In genomic region chr20:64216036-64216435, GRCh38 we compare ENCODE assay signal across 33 cellular contexts. TPM values are rescaled to one million over a fixed set of nuclear protein-coding genes. Genes with fewer than 3 reads are reported as not detected.
DNase-seq lines count a peak whose midpoint lies in the region; ATAC-seq and TF ChIP-seq lines count a peak whose summit lies in the region.
"Had no signal": no experiment of that assay in that cellular context is flagged by ENCODE, and none has a peak within 500 bp of the region (broad histone marks: within the 10 kb centered on the region; RNA-seq: fewer than 3 reads in every experiment).

No MANE protein-coding gene starts in this region.

- peak; percentile 13 to 26 for DNase-seq in SHP77 (lab: John Stamatoyannopoulos, UW)
- DNase-seq in SHP77 treated with DMSO at 0.1 percent for 48 hours (lab: John Stamatoyannopoulos, UW): no peak
- peak; percentile 15 for DNase-seq in astrocyte of the hippocampus (ENCODE audit: low read depth, low spot score)
- no peak for DNase-seq in left lobe of liver (ENCODE audit: low spot score)
- DNase-seq in PC-3: no peak
- no peak for DNase-seq in naive thymus-derived CD4-positive, alpha-beta T cell
- DNase-seq: activated CD4-positive, alpha-beta T cell treated with anti-CD3 and anti-CD28 coated beads, Interleukin-2, amount 10 ng/mL, durations not matched to agents 7 days and 5 days; activated CD8-positive, alpha-beta memory T cell treated with anti-CD3 and anti-CD28 coated beads, Interleukin-2, amount 10 ng/mL, durations not matched to agents 7 days and 5 days; activated naive CD4-positive, alpha-beta T cell treated with anti-CD3 and anti-CD28 coated beads for 36 hours; AML-193; amniotic stem cell; DND-41; glutamatergic neuron; Karpas-422; mesendoderm; naive thymus-derived CD8-positive, alpha-beta T cell; NCI-H1092; NCI-H187 treated with DMSO at 0.1 percent for 48 hours; NCI-H446; occipital lobe; stimulated activated CD4-positive, alpha-beta T cell treated with anti-CD3 and anti-CD28 coated beads, Interleukin-1b, Interleukin-23, amount 100 ng/mL, for 48 hours; WERI-Rb-1 had no signal

- no peak for TF ChIP-seq CTCF in Loucy (conservative IDR thresholded peaks at IDR 0.05; ENCODE audit: low read length)
- no peak for TF ChIP-seq CTCF in PC-3 (conservative IDR thresholded peaks at IDR 0.05; ENCODE audit: low read depth, low read length)

- H3K4me1 ChIP-seq in Loucy (ENCODE audit: insufficient read depth, low read length, poor library complexity, severe bottlenecking): peaks cover 72% of the 10 kb centered on the region
- no peaks in the 10 kb centered on the region for H3K4me1 ChIP-seq in PC-3 (ENCODE audit: insufficient read depth, low read length)
- no peaks in the 10 kb centered on the region for H3K4me1 ChIP-seq in naive thymus-derived CD4-positive, alpha-beta T cell (ENCODE audit: control insufficient read depth in 2 of 2, insufficient read depth in 2 of 2, low read length in 2 of 2)

- no peaks in the 10 kb centered on the region for H3K36me3 Mint-ChIP-seq in naive thymus-derived CD4-positive, alpha-beta T cell
- H3K36me3 Mint-ChIP-seq: activated CD8-positive, alpha-beta memory T cell treated with anti-CD3 and anti-CD28 coated beads, Interleukin-2, amount 10 ng/mL, durations not matched to agents 7 days and 5 days; naive thymus-derived CD8-positive, alpha-beta T cell had no signal

- H3K9ac ChIP-seq in Loucy (ENCODE audit: low read depth, low read length, poor library complexity, severe bottlenecking) (no peak overlapping the region), PC-3 (ENCODE audit: low read length) (no peak overlapping the region)

- H3K4me2 ChIP-seq in Loucy (ENCODE audit: low read depth, low read length, poor library complexity, severe bottlenecking) (peak overlapping the region; percentile 60), PC-3 (ENCODE audit: low read length) (no peak overlapping the region)

- H3K27me3 Mint-ChIP-seq in naive thymus-derived CD4-positive, alpha-beta T cell: no peaks in the 10 kb centered on the region
- H3K27me3 Mint-ChIP-seq: activated CD4-positive, alpha-beta T cell treated with anti-CD3 and anti-CD28 coated beads, Interleukin-2, amount 10 ng/mL, durations not matched to agents 7 days and 5 days; activated CD8-positive, alpha-beta memory T cell treated with anti-CD3 and anti-CD28 coated beads, Interleukin-2, amount 10 ng/mL, durations not matched to agents 7 days and 5 days; dendritic cell treated with granulocyte-macrophage colony-stimulating factor and Interleukin-4, amounts not matched to agents 40 ng/mL and 50 ng/mL, for 4 days; naive thymus-derived CD8-positive, alpha-beta T cell had no signal

- H3K27ac ChIP-seq in PC-3 (ENCODE audit: low read length): no peak overlapping the region
- no peak overlapping the region for H3K27ac ChIP-seq in naive thymus-derived CD4-positive, alpha-beta T cell (ENCODE audit: low read depth, low read length)
- H3K27ac ChIP-seq: cardiac muscle cell, SK-N-MC, skin epidermis, WERI-Rb-1 had no signal

- H3K4me3 ChIP-seq in Loucy (ENCODE audit: low read length, poor library complexity, severe bottlenecking): no peak overlapping the region
- H3K4me3 ChIP-seq in PC-3 (ENCODE audit: low read length): no peak overlapping the region
- no peak overlapping the region for H3K4me3 ChIP-seq in naive thymus-derived CD4-positive, alpha-beta T cell (ENCODE audit: low read length)
- H3K4me3 ChIP-seq: cardiac muscle cell, GM12878, SK-N-MC, skin epidermis had no signal

- H3K27ac Mint-ChIP-seq in naive thymus-derived CD4-positive, alpha-beta T cell: no peak overlapping the region
- H3K27ac Mint-ChIP-seq: activated CD4-positive, alpha-beta T cell treated with anti-CD3 and anti-CD28 coated beads, Interleukin-2, amount 10 ng/mL, durations not matched to agents 7 days and 5 days; activated CD8-positive, alpha-beta memory T cell treated with anti-CD3 and anti-CD28 coated beads, Interleukin-2, amount 10 ng/mL, durations not matched to agents 7 days and 5 days; activated naive CD4-positive, alpha-beta T cell treated with anti-CD3 and anti-CD28 coated beads for 36 hours; dendritic cell treated with granulocyte-macrophage colony-stimulating factor and Interleukin-4, amounts not matched to agents 40 ng/mL and 50 ng/mL, for 4 days; T-helper 1 cell treated with Interleukin-12 subunit alpha and Interleukin-12 subunit beta and Interleukin-4 antibody, amounts not matched to agents 30 μg/mL and 1 μg/mL, for 36 hours had no signal

- H3K9me3 Mint-ChIP-seq in naive thymus-derived CD4-positive, alpha-beta T cell: no peaks in the 10 kb centered on the region
- H3K9me3 Mint-ChIP-seq: activated CD4-positive, alpha-beta T cell treated with anti-CD3 and anti-CD28 coated beads, Interleukin-2, amount 10 ng/mL, durations not matched to agents 7 days and 5 days; activated naive CD4-positive, alpha-beta T cell treated with anti-CD3 and anti-CD28 coated beads for 36 hours; dendritic cell treated with granulocyte-macrophage colony-stimulating factor and Interleukin-4, amounts not matched to agents 40 ng/mL and 50 ng/mL, for 4 days; naive thymus-derived CD8-positive, alpha-beta T cell; T-helper 1 cell treated with Interleukin-12 subunit alpha and Interleukin-12 subunit beta and Interleukin-4 antibody, amounts not matched to agents 30 μg/mL and 1 μg/mL, for 36 hours had no signal

- H2AFZ ChIP-seq in Loucy (ENCODE audit: low read length) (no peak overlapping the region), PC-3 (ENCODE audit: low read length) (no peak overlapping the region)

- no peaks in the 10 kb centered on the region for H3K27me3 ChIP-seq in Loucy (ENCODE audit: insufficient read depth, low read length, poor library complexity, severe bottlenecking)
- H3K27me3 ChIP-seq in PC-3 (ENCODE audit: low read length): peaks cover 37% of the 10 kb centered on the region
- H3K27me3 ChIP-seq in naive thymus-derived CD4-positive, alpha-beta T cell (ENCODE audit: control insufficient read depth in 2 of 2, insufficient read depth in 2 of 2, low read length in 2 of 2): no peaks in the 10 kb centered on the region
- H3K27me3 ChIP-seq: cardiac muscle cell had no signal

- peaks cover 2 to 18% (median 10%) of the 10 kb centered on the region in 7 donors for H3K4me1 Mint-ChIP-seq in naive thymus-derived CD4-positive, alpha-beta T cell
- H3K4me1 Mint-ChIP-seq: activated CD8-positive, alpha-beta memory T cell treated with anti-CD3 and anti-CD28 coated beads, Interleukin-2, amount 10 ng/mL, durations not matched to agents 7 days and 5 days had no signal

- BruUV-seq in PC-3 (replicated peaks; lab: Mats Ljungman, UMichigan): no TSS peak

- CTCF ChIA-PET in PC-3 (lab: Charles Lee): no interaction called here
- CTCF ChIA-PET in naive thymus-derived CD4-positive, alpha-beta T cell (lab: Charles Lee): no interaction called here

- H3K36me3 ChIP-seq in Loucy (ENCODE audit: insufficient read depth, low read length) (no peaks in the 10 kb centered on the region), PC-3 (ENCODE audit: low read depth, low read length) (no peaks in the 10 kb centered on the region)
- no peaks in the 10 kb centered on the region for H3K36me3 ChIP-seq in naive thymus-derived CD4-positive, alpha-beta T cell (ENCODE audit: control insufficient read depth in 2 of 3, insufficient read depth in 3 of 3, low read length in 3 of 3)
- H3K36me3 ChIP-seq: cardiac muscle cell, WERI-Rb-1 had no signal

- ATAC-seq in left lobe of liver (peak; percentile 34), HG02642 (IDR thresholded peaks at IDR 0.05; ENCODE audit: poor library complexity, unreplicated experiment) (no peak), PC-3 (no peak)
- no peak for ATAC-seq in naive thymus-derived CD4-positive, alpha-beta T cell
- ATAC-seq: activated CD8-positive, alpha-beta memory T cell treated with anti-CD3 and anti-CD28 coated beads, Interleukin-2, amount 10 ng/mL, durations not matched to agents 7 days and 5 days; GM12878; naive thymus-derived CD8-positive, alpha-beta T cell; Panc1 had no signal

- H3K9me2 ChIP-seq in Loucy (replicated peaks; ENCODE audit: low read depth, low read length) (no peaks in the 10 kb centered on the region), PC-3 (replicated peaks; ENCODE audit: low read length) (no peaks in the 10 kb centered on the region)

- intact Hi-C loops in PC-3 (cut with micrococcal nuclease): no loop called here
- intact Hi-C loops in naive thymus-derived CD4-positive, alpha-beta T cell (cut with micrococcal nuclease): no loop called here

- H3F3A ChIP-seq in Loucy (ENCODE audit: low read depth): no peaks in the 10 kb centered on the region
- H3F3A ChIP-seq in PC-3 (ENCODE audit: low read length, unreplicated experiment): no peaks in the 10 kb centered on the region

- POLR2A ChIA-PET in PC-3 (lab: Charles Lee; ENCODE audit: unreplicated experiment): no interaction called here
- POLR2A ChIA-PET in naive thymus-derived CD4-positive, alpha-beta T cell (lab: Charles Lee): no interaction called here

- H3K9me3 ChIP-seq in Loucy (ENCODE audit: insufficient read depth, low read depth, low read length) (no peaks in the 10 kb centered on the region), PC-3 (ENCODE audit: low read length) (no peaks in the 10 kb centered on the region)
- H3K9me3 ChIP-seq in naive thymus-derived CD4-positive, alpha-beta T cell (ENCODE audit: control insufficient read depth in 2 of 3, low read length in 3 of 3): no peaks in the 10 kb centered on the region

- H4K20me1 ChIP-seq in Loucy (ENCODE audit: insufficient read depth, low read length, poor library complexity, severe bottlenecking): no peaks in the 10 kb centered on the region
- no peaks in the 10 kb centered on the region for H4K20me1 ChIP-seq in PC-3 (ENCODE audit: low read length)

- H3K4me3 Mint-ChIP-seq in naive thymus-derived CD4-positive, alpha-beta T cell: no peak overlapping the region
- H3K4me3 Mint-ChIP-seq: activated CD4-positive, alpha-beta T cell treated with anti-CD3 and anti-CD28 coated beads, Interleukin-2, amount 10 ng/mL, durations not matched to agents 7 days and 5 days; activated CD8-positive, alpha-beta memory T cell treated with anti-CD3 and anti-CD28 coated beads, Interleukin-2, amount 10 ng/mL, durations not matched to agents 7 days and 5 days; activated naive CD4-positive, alpha-beta T cell treated with anti-CD3 and anti-CD28 coated beads for 36 hours; dendritic cell treated with granulocyte-macrophage colony-stimulating factor and Interleukin-4, amounts not matched to agents 40 ng/mL and 50 ng/mL, for 4 days; naive thymus-derived CD8-positive, alpha-beta T cell; T-helper 1 cell treated with Interleukin-12 subunit alpha and Interleukin-12 subunit beta and Interleukin-4 antibody, amounts not matched to agents 30 μg/mL and 1 μg/mL, for 36 hours had no signal

- H3K79me2 ChIP-seq in Loucy (ENCODE audit: insufficient read depth, low read length) (no peaks in the 10 kb centered on the region), PC-3 (ENCODE audit: low read length) (no peaks in the 10 kb centered on the region)

RNA-seq across cellular contexts. Expression of gene PCMTD2, which starts 39.5 kb away (rescaled TPM):
- 29.3 TPM for total RNA-seq in left lobe of liver
- 45.7 and 57.8 TPM in 2 replicates for total RNA-seq in PC-3 (2014; rRNA removed)
- 100 to 1,000 TPM in 3 of 5 experiments, 10 to 100 TPM in 2; 67.2 to 229 (median 103) TPM for total RNA-seq in naive thymus-derived CD4-positive, alpha-beta T cell
- 100 to 1,000 TPM in 1 of 2 donors, 10 to 100 TPM in 1; 60.5 to 102 TPM for polyA plus RNA-seq in naive thymus-derived CD4-positive, alpha-beta T cell

RNA-seq across cellular contexts. Expression of gene MYT1, which starts 51.8 kb away (rescaled TPM):
- total RNA-seq in left lobe of liver (not detected), PC-3 (2014; rRNA removed) (0.22 and 0.29 TPM in 2 replicates)
- not detected for total RNA-seq in naive thymus-derived CD4-positive, alpha-beta T cell
- polyA plus RNA-seq in naive thymus-derived CD4-positive, alpha-beta T cell: not detected
- total RNA-seq: activated CD4-positive, alpha-beta T cell treated with anti-CD3 and anti-CD28 coated beads, Interleukin-2, amount 10 ng/mL, durations not matched to agents 7 days and 5 days; activated CD8-positive, alpha-beta memory T cell treated with anti-CD3 and anti-CD28 coated beads, Interleukin-2, amount 10 ng/mL, durations not matched to agents 7 days and 5 days; fibroblast of lung; GM12878; kidney epithelial cell; naive thymus-derived CD8-positive, alpha-beta T cell had no signal
- polyA plus RNA-seq: fibroblast of lung; naive thymus-derived CD8-positive, alpha-beta T cell had no signal

Comparison
In these comparisons a context has a peak if more than half of its experiments do, and no peak if none do; other contexts are left out.
1. DNase-seq: peak in SHP77 (2 of 2) and astrocyte of the hippocampus (single experiment); none in SHP77 treated with DMSO at 0.1 percent for 48 hours (single experiment), left lobe of liver (single experiment), PC-3 (single experiment) and naive thymus-derived CD4-positive, alpha-beta T cell (0 of 9).